9 cellular contexts compared by ENCODE assay signal in genomic region chr16:324451-325334, GRCh38.
DNase-seq lines count a peak whose midpoint lies in the region; ATAC-seq and TF ChIP-seq lines count a peak whose summit lies in the region.
"Had no signal": no experiment of that assay in that cellular context is flagged by ENCODE, and none has a peak within 500 bp of the region (broad histone marks: within the 10 kb centered on the region; RNA-seq: fewer than 3 reads in every experiment).

No MANE protein-coding gene starts in this region.

- ATAC-seq in GM21529 (IDR thresholded peaks at IDR 0.05; ENCODE audit: unreplicated experiment) (peak; percentile 61), HG03521 (IDR thresholded peaks at IDR 0.05; ENCODE audit: unreplicated experiment) (no peak), HG02852 (IDR thresholded peaks at IDR 0.05; ENCODE audit: unreplicated experiment) (no peak)

- H3K9me3 ChIP-seq in WERI-Rb-1 (ENCODE audit: severe bottlenecking), result no peaks in the 10 kb centered on the region

- peak; percentile 49 for TF ChIP-seq POLR2A in erythroblast (IDR thresholded peaks at IDR 0.05; ENCODE audit: low read length)

- H3K27me3 ChIP-seq in WERI-Rb-1 (ENCODE audit: insufficient read depth, low read depth, severe bottlenecking), result no peaks in the 10 kb centered on the region

- no peak for TF ChIP-seq CTCF in WERI-Rb-1 (IDR thresholded peaks at IDR 0.05; ENCODE audit: low read depth, low read length)

- no peaks in the 10 kb centered on the region; the same call in 1 of the 2 replicates for H3K36me3 ChIP-seq in WERI-Rb-1

- no peak overlapping the region for H3K4me3 ChIP-seq in WERI-Rb-1 (ENCODE audit: low read depth, low read length)

- DNase-seq in activated CD4-positive, alpha-beta T cell treated with anti-CD3 and anti-CD28 coated beads for 4 hours, result peak; percentile 47 to 53
- DNase-seq in erythroblast (lab: John Stamatoyannopoulos, UW) (peak; percentile 83 to 94), cerebellar nuclear complex (lab: John Stamatoyannopoulos, UW) (no peak), WERI-Rb-1 (no peak)
- DNase-seq in stimulated activated CD8-positive, alpha-beta memory T cell treated with anti-CD3 and anti-CD28 coated beads, Interleukin-4, amount 100 ng/mL, for 1 hour (ENCODE audit: low read depth in 2 of 2, low spot score in 1 of 2), result peak; percentile 28 to 40

- H3K27ac ChIP-seq in WERI-Rb-1, result no peak overlapping the region
- H3K27ac ChIP-seq: KMS-11 had no signal

Comparison
In these comparisons a context has a peak if more than half of its experiments do, and no peak if none do; other contexts are left out.
1. DNase-seq: peak in activated CD4-positive, alpha-beta T cell treated with anti-CD3 and anti-CD28 coated beads for 4 hours (2 of 2), erythroblast (2 of 2) and stimulated activated CD8-positive, alpha-beta memory T cell treated with anti-CD3 and anti-CD28 coated beads, Interleukin-4, amount 100 ng/mL, for 1 hour (2 of 2); none in cerebellar nuclear complex (0 of 2) and WERI-Rb-1 (single experiment).